9 cellular contexts compared by ENCODE assay signal in genomic region chr12:101891462-101891971, GRCh38. TPM values are rescaled to one million over a fixed set of nuclear protein-coding genes. Genes with fewer than 3 reads are reported as not detected.
A peak's percentile ranks its signal among the peaks of the same experiment; 100 is the strongest.
DNase-seq lines count a peak whose midpoint lies in the region; ATAC-seq and TF ChIP-seq lines count a peak whose summit lies in the region.
"Had no signal": no experiment of that assay in that cellular context is flagged by ENCODE, and none has a peak within 500 bp of the region (broad histone marks: within the 10 kb centered on the region; RNA-seq: fewer than 3 reads in every experiment).

No MANE protein-coding gene starts in this region.

- H3K4me3 ChIP-seq in BJ (ENCODE audit: low read depth, low read length) (no peak overlapping the region), right lobe of liver (no peak overlapping the region)
- H3K4me3 ChIP-seq: gastrocnemius medialis had no signal

- DNase-seq in BJ (ENCODE audit: low read depth) = peak; percentile 74
- DNase-seq in UCSD-AML1 (lab: John Stamatoyannopoulos, UW; ENCODE audit: unreplicated experiment) = peak; percentile 82
- DNase-seq in right lobe of liver = no peak
- DNase-seq in anterior cingulate cortex (lab: John Stamatoyannopoulos, UW) = no peak
- DNase-seq in NCI-H1694 treated with DMSO at 0.1 percent for 48 hours (lab: John Stamatoyannopoulos, UW) = no peak
- DNase-seq in substantia nigra (lab: John Stamatoyannopoulos, UW) = no peak

- H3K27ac ChIP-seq in right lobe of liver (no peak overlapping the region), substantia nigra (ENCODE audit: low read depth, low read length, poor library complexity, severe bottlenecking) (no peak overlapping the region)
- H3K27ac ChIP-seq: gastrocnemius medialis had no signal

- CTCF ChIA-PET in BJ (lab: Yijun Ruan, JAX) = interaction anchor here (1.3 to 1.5 kb wide), 4 partner anchors 35 to 61 kb away, joined by 3 to 4 read pairs (median 3); partner anchors contain the start of gene GNPTAB

- H3K4me1 ChIP-seq in right lobe of liver = peaks cover 0 to 4% (median 0%) of the 10 kb centered on the region in 4 donors

- WGBS in right lobe of liver (ENCODE audit: insufficient coverage, low coverage, low lambda C conversion rate, missing lambda C conversion rate) = 10% methylated on average over 3 of the region's 3 CpGs

- no peaks in the 10 kb centered on the region for H3K27me3 ChIP-seq in BJ (ENCODE audit: control insufficient read depth, insufficient read depth, low read length)
- no peaks in the 10 kb centered on the region for H3K27me3 ChIP-seq in right lobe of liver
- H3K27me3 ChIP-seq: gastrocnemius medialis had no signal

- peak; percentile 79 for ATAC-seq in GM19455 (IDR thresholded peaks at IDR 0.05; ENCODE audit: unreplicated experiment)
- peak; percentile 94 for ATAC-seq in HG03460 (IDR thresholded peaks at IDR 0.05; ENCODE audit: unreplicated experiment)
- ATAC-seq in right lobe of liver = peak; percentile 49 to 63 (median 60)
- ATAC-seq: gastrocnemius medialis had no signal

- no peak for TF ChIP-seq CTCF in BJ (IDR thresholded peaks at IDR 0.05; ENCODE audit: insufficient read depth, low read depth, low read length)
- no peak for TF ChIP-seq CTCF in right lobe of liver (IDR thresholded peaks at IDR 0.05)

- H3K36me3 ChIP-seq in BJ (ENCODE audit: control insufficient read depth, insufficient read depth, low read length) (peaks cover 3% of the 10 kb centered on the region; the same call in 1 of the 2 replicates), right lobe of liver (no peaks in the 10 kb centered on the region)
- H3K36me3 ChIP-seq: gastrocnemius medialis had no signal

- TF ChIP-seq POLR2A in right lobe of liver (IDR thresholded peaks at IDR 0.05) = no peak

- no peaks in the 10 kb centered on the region for H3K9me3 ChIP-seq in right lobe of liver
- H3K9me3 ChIP-seq: gastrocnemius medialis had no signal

- intact Hi-C loops in right lobe of liver (cut with DNase I) = no loop called here

- POLR2A ChIA-PET in BJ (lab: Charles Lee) = interaction anchor here (0.6 to 0.7 kb wide), 5 partner anchors 11 to 1513 kb away, joined by 3 to 9 read pairs (median 5); partner anchors contain the start of gene DRAM1

RNA-seq across cellular contexts. Expression of gene DRAM1, which starts 14.1 kb away (rescaled TPM):
- polyA plus RNA-seq in BJ (2011; rRNA removed) = 99.4 and 168 TPM in 2 replicates
- 72.6 and 89.7 TPM in 2 replicates for polyA minus RNA-seq in BJ (2011; rRNA and poly(A)+ RNA removed)
- total RNA-seq in right lobe of liver = 10 to 100 TPM in 1 of 6 experiments, 1 to 10 TPM in 5; 2.2 to 11.3 (median 4.3) TPM

Comparison
In these comparisons a context has a peak if more than half of its experiments do, and no peak if none do; other contexts are left out.
1. DNase-seq: peak in BJ (single experiment) and UCSD-AML1 (single experiment); none in right lobe of liver (0 of 3), anterior cingulate cortex (0 of 58), NCI-H1694 treated with DMSO at 0.1 percent for 48 hours (single experiment) and substantia nigra (0 of 49).
2. Peak in every context shown above with its lines, with median percentiles within 50 percentile points of each other: ATAC-seq.